In genomic region chr6:169452117-169452868, GRCh38 we compare ENCODE assay signal across 10 cellular contexts.
DNase-seq lines count a peak whose midpoint lies in the region; ATAC-seq and TF ChIP-seq lines count a peak whose summit lies in the region.
"Had no signal": no experiment of that assay in that cellular context is flagged by ENCODE, and none has a peak within 500 bp of the region (broad histone marks: within the 10 kb centered on the region; RNA-seq: fewer than 3 reads in every experiment).

No MANE protein-coding gene starts in this region.

- no peaks in the 10 kb centered on the region for H3K27me3 Mint-ChIP-seq in MCF 10A (ENCODE audit: insufficient read depth, unreplicated experiment)
- H3K27me3 Mint-ChIP-seq in nephron progenitor cell (ENCODE audit: low read depth, poor library complexity) = peaks cover 4% of the 10 kb centered on the region
- H3K27me3 Mint-ChIP-seq: B cell had no signal

- H3K27ac Mint-ChIP-seq in MCF 10A (ENCODE audit: low read depth, unreplicated experiment) = no peak overlapping the region
- H3K27ac Mint-ChIP-seq in nephron progenitor cell = peak overlapping the region; percentile 92
- H3K27ac Mint-ChIP-seq: B cell had no signal

- intact Hi-C loops in MCF 10A (cut with micrococcal nuclease) = no loop called here

- CTCF ChIA-PET in MCF 10A (lab: Yijun Ruan, JAX) = interaction anchor here (1.1 kb wide), 1 partner anchor 496 kb away, joined by 5 read pairs; no protein-coding TSS in a partner anchor

- BruUV-seq in MCF 10A (replicated peaks; lab: Mats Ljungman, UMichigan) = no TSS peak

- TF ChIP-seq CTCF in MCF 10A (IDR thresholded peaks at IDR 0.05; ENCODE audit: unreplicated experiment) (no peak), nephron progenitor cell (IDR thresholded peaks at IDR 0.05) (no peak)

- peak; percentile 95 for ATAC-seq in esophagus mucosa
- no peak for ATAC-seq in GM19035 (IDR thresholded peaks at IDR 0.05; ENCODE audit: unreplicated experiment)
- no peak for ATAC-seq in HG02870 (IDR thresholded peaks at IDR 0.05; ENCODE audit: unreplicated experiment)
- ATAC-seq in GM19452 (IDR thresholded peaks at IDR 0.05; ENCODE audit: unreplicated experiment) = no peak

- H3K36me3 Mint-ChIP-seq in MCF 10A (ENCODE audit: insufficient read depth, unreplicated experiment) = no peaks in the 10 kb centered on the region
- no peaks in the 10 kb centered on the region for H3K36me3 Mint-ChIP-seq in nephron progenitor cell (ENCODE audit: low read depth)

- H3K4me3 Mint-ChIP-seq in MCF 10A (ENCODE audit: unreplicated experiment) (no peak overlapping the region), nephron progenitor cell (no peak overlapping the region)
- H3K4me3 Mint-ChIP-seq: B cell had no signal

- in situ Hi-C loops in T47D (cut with HindIII; ENCODE audit: low pct_unique_long_range_greater_than_20kb, low sequenced_read_pairs) = no loop called here

- H3K4me1 Mint-ChIP-seq in MCF 10A (ENCODE audit: insufficient read depth, unreplicated experiment) = no peaks in the 10 kb centered on the region
- H3K4me1 Mint-ChIP-seq in nephron progenitor cell = peaks cover 5% of the 10 kb centered on the region
- H3K4me1 Mint-ChIP-seq: B cell had no signal

- DNase-seq in T47D (ENCODE audit: low read depth in 1 of 2, low spot score in 1 of 2) = peak; percentile 18 to 76
- DNase-seq in MCF 10A (ENCODE audit: unreplicated experiment) = no peak
- DNase-seq in nephron progenitor cell = no peak
- DNase-seq in activated CD4-positive, alpha-beta T cell treated with anti-CD3 and anti-CD28 coated beads, Interleukin-2, amount 50 U/mL, for 48 hours = no peak
- DNase-seq: retina had no signal

- POLR2A ChIA-PET in MCF 10A (lab: Yijun Ruan, JAX) = no interaction called here

- H3K9me3 Mint-ChIP-seq in MCF 10A (ENCODE audit: unreplicated experiment) = no peaks in the 10 kb centered on the region
- no peaks in the 10 kb centered on the region for H3K9me3 Mint-ChIP-seq in nephron progenitor cell

Comparison
In these comparisons a context has a peak if more than half of its experiments do, and no peak if none do; other contexts are left out.
1. DNase-seq: peak in T47D (2 of 2); none in MCF 10A (single experiment), nephron progenitor cell (single experiment) and activated CD4-positive, alpha-beta T cell treated with anti-CD3 and anti-CD28 coated beads, Interleukin-2, amount 50 U/mL, for 48 hours (0 of 2).